Comparison of ENCODE assay signal across 10 cellular contexts in genomic region chr2:212147921-212148513, GRCh38.
DNase-seq lines count a peak whose midpoint lies in the region; ATAC-seq and TF ChIP-seq lines count a peak whose summit lies in the region.
"Had no signal": no experiment of that assay in that cellular context is flagged by ENCODE, and none has a peak within 500 bp of the region (broad histone marks: within the 10 kb centered on the region; RNA-seq: fewer than 3 reads in every experiment).

No MANE protein-coding gene starts in this region.

- H3K36me3 ChIP-seq in cardiac muscle cell (no peaks in the 10 kb centered on the region), right atrium auricular region (no peaks in the 10 kb centered on the region), upper lobe of right lung (no peaks in the 10 kb centered on the region)

- intact Hi-C loops in upper lobe of right lung (cut with DNase I), result no loop called here

- no peaks in the 10 kb centered on the region for H3K9me3 ChIP-seq in cardiac muscle cell (ENCODE audit: low read depth)
- no peaks in the 10 kb centered on the region for H3K9me3 ChIP-seq in right atrium auricular region
- H3K9me3 ChIP-seq in upper lobe of right lung, result no peaks in the 10 kb centered on the region

- TF ChIP-seq CTCF in cardiac muscle cell (IDR thresholded peaks at IDR 0.05; ENCODE audit: low read depth, low read length) (peak; percentile 45), right atrium auricular region (IDR thresholded peaks at IDR 0.05) (peak in 1 of 2 donors; percentile 60), upper lobe of right lung (IDR thresholded peaks at IDR 0.05) (peak; percentile 39)

- H3K4me1 ChIP-seq in cardiac muscle cell (ENCODE audit: low read depth) (peaks cover 9% of the 10 kb centered on the region), right atrium auricular region (no peaks in the 10 kb centered on the region), upper lobe of right lung (no peaks in the 10 kb centered on the region)

- H3K4me3 ChIP-seq in cardiac muscle cell (no peak overlapping the region), right atrium auricular region (no peak overlapping the region), upper lobe of right lung (no peak overlapping the region)

- H3K27me3 ChIP-seq in cardiac muscle cell (no peaks in the 10 kb centered on the region), right atrium auricular region (no peaks in the 10 kb centered on the region), upper lobe of right lung (no peaks in the 10 kb centered on the region)

- peak; percentile 19 to 37 for DNase-seq in cardiac muscle cell (ENCODE audit: low read depth in 1 of 2, low spot score in 1 of 2)
- no peak for DNase-seq in right atrium auricular region (ENCODE audit: low spot score)
- DNase-seq in RKO (ENCODE audit: low spot score), result peak; percentile 19
- DNase-seq in glomerular visceral epithelial cell (ENCODE audit: extremely low spot score), result peak; percentile 22
- DNase-seq in upper lobe of right lung, result no peak
- no peak for DNase-seq in activated CD4-positive, alpha-beta T cell treated with anti-CD3 and anti-CD28 coated beads, Interleukin-2, amount 50 U/mL, for 1 hour
- no peak for DNase-seq in 8988T
- DNase-seq: GOT3, KG1 had no signal

- no peak for ATAC-seq in upper lobe of right lung
- no peak for ATAC-seq in GM19455 (IDR thresholded peaks at IDR 0.05; ENCODE audit: unreplicated experiment)

- no peak overlapping the region for H3K27ac ChIP-seq in cardiac muscle cell
- no peak overlapping the region for H3K27ac ChIP-seq in right atrium auricular region
- H3K27ac ChIP-seq in upper lobe of right lung, result no peak overlapping the region

Comparison
In these comparisons a context has a peak if more than half of its experiments do, and no peak if none do; other contexts are left out.
1. DNase-seq: peak in cardiac muscle cell (2 of 2), RKO (single experiment) and glomerular visceral epithelial cell (single experiment); none in right atrium auricular region (single experiment), upper lobe of right lung (single experiment), activated CD4-positive, alpha-beta T cell treated with anti-CD3 and anti-CD28 coated beads, Interleukin-2, amount 50 U/mL, for 1 hour (single experiment) and 8988T (single experiment).